ENCODE assay signal across 1 cellular context in the genomic region with DNA sequence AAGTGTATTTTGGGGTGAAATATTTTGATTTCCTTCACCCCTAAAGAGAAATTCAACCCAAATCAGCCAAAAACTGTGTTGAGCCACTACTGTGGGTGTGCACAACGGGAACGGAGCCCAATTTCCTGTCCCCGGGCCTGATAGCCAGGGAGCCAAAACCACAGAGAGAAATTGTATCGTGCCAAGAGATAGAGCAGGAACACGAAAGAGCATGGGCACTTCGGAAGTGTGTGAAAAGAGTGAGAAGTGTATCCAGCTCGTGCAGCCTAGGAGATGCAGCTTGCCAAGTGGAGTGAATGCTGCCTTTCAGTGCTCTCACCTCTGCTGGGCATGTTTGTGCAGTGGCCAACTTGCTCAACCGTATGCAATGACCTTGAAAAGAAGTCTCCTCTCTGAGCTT.
TF ChIP-seq lines count a peak whose summit lies in the region.

No MANE protein-coding gene starts in this region.

TF ChIP-seq in SK-N-SH, 30 proteins besides CTCF, POLR2A, EP300 and RAD21 (continued from another document):
- TF ChIP-seq TEAD4 (IDR thresholded peaks at IDR 0.05; ENCODE audit: borderline replicate concordance, insufficient read depth), result no peak
